In genomic region chr13:32048816-32049215, GRCh38 we compare ENCODE assay signal across 1 cellular context.
TF ChIP-seq lines count a peak whose summit lies in the region.

No MANE protein-coding gene starts in this region.

TF ChIP-seq in HepG2, 621 proteins besides CTCF, POLR2A, EP300 and RAD21:
- TF ChIP-seq MLX (CRISPR knock-in tag; IDR thresholded peaks at IDR 0.05) (0 out of 2 replicates have a peak, but pooled peaks have one; percentile 18), ZNF317 (CRISPR knock-in tag; IDR thresholded peaks at IDR 0.05) (no peak), ZNF792 (CRISPR knock-in tag; IDR thresholded peaks at IDR 0.05) (0 out of 2 replicates have a peak, but pooled peaks have one; percentile 32), MIXL1 (CRISPR knock-in tag; IDR thresholded peaks at IDR 0.05) (0 out of 2 replicates have a peak, but pooled peaks have one; percentile 17), THAP11 (CRISPR knock-in tag; IDR thresholded peaks at IDR 0.05) (no peak), FOSL2 (CRISPR knock-in tag; IDR thresholded peaks at IDR 0.05) (peak; percentile 72), SOX13 (IDR thresholded peaks at IDR 0.05) (no peak), SOX13 (CRISPR knock-in tag; conservative IDR thresholded peaks at IDR 0.05 in 1 of 2, IDR thresholded peaks at IDR 0.05 in 1 of 2) (peak in 1 of 2 experiments; percentile 7; a peak in 1 of 4 replicates), NFE2 (CRISPR knock-in tag; IDR thresholded peaks at IDR 0.05) (0 out of 2 replicates have a peak, but pooled peaks have one; percentile 33), JUNB (CRISPR knock-in tag; IDR thresholded peaks at IDR 0.05; ENCODE audit: borderline replicate concordance) (0 out of 2 replicates have a peak, but pooled peaks have one; percentile 32), ETV5 (CRISPR knock-in tag; IDR thresholded peaks at IDR 0.05; ENCODE audit: borderline replicate concordance) (peak; percentile 60; the same call in 1 of the 2 replicates), FOXA3 (CRISPR knock-in tag; IDR thresholded peaks at IDR 0.05) (peak; percentile 29; the same call in 1 of the 2 replicates), ZNF709 (CRISPR knock-in tag; IDR thresholded peaks at IDR 0.05) (no peak), MZF1 (CRISPR knock-in tag; IDR thresholded peaks at IDR 0.05; ENCODE audit: borderline replicate concordance) (no peak), HMG20A (CRISPR knock-in tag; IDR thresholded peaks at IDR 0.05; ENCODE audit: borderline replicate concordance) (peak; percentile 16; the same call in 1 of the 2 replicates)
- TF ChIP-seq, protein P1, sequence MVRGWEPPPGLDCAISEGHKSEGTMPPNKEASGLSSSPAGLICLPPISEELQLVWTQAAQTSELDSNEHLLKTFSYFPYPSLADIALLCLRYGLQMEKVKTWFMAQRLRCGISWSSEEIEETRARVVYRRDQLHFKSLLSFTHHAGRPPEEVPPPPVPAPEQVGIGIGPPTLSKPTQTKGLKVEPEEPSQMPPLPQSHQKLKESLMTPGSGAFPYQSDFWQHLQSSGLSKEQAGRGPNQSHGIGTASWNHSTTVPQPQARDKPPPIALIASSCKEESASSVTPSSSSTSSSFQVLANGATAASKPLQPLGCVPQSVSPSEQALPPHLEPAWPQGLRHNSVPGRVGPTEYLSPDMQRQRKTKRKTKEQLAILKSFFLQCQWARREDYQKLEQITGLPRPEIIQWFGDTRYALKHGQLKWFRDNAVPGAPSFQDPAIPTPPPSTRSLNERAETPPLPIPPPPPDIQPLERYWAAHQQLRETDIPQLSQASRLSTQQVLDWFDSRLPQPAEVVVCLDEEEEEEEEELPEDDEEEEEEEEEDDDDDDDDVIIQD (CRISPR knock-in tag; IDR thresholded peaks at IDR 0.05; ENCODE audit: low read depth): no peak
- TF ChIP-seq, protein P2, sequence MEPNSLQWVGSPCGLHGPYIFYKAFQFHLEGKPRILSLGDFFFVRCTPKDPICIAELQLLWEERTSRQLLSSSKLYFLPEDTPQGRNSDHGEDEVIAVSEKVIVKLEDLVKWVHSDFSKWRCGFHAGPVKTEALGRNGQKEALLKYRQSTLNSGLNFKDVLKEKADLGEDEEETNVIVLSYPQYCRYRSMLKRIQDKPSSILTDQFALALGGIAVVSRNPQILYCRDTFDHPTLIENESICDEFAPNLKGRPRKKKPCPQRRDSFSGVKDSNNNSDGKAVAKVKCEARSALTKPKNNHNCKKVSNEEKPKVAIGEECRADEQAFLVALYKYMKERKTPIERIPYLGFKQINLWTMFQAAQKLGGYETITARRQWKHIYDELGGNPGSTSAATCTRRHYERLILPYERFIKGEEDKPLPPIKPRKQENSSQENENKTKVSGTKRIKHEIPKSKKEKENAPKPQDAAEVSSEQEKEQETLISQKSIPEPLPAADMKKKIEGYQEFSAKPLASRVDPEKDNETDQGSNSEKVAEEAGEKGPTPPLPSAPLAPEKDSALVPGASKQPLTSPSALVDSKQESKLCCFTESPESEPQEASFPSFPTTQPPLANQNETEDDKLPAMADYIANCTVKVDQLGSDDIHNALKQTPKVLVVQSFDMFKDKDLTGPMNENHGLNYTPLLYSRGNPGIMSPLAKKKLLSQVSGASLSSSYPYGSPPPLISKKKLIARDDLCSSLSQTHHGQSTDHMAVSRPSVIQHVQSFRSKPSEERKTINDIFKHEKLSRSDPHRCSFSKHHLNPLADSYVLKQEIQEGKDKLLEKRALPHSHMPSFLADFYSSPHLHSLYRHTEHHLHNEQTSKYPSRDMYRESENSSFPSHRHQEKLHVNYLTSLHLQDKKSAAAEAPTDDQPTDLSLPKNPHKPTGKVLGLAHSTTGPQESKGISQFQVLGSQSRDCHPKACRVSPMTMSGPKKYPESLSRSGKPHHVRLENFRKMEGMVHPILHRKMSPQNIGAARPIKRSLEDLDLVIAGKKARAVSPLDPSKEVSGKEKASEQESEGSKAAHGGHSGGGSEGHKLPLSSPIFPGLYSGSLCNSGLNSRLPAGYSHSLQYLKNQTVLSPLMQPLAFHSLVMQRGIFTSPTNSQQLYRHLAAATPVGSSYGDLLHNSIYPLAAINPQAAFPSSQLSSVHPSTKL (CRISPR knock-in tag; IDR thresholded peaks at IDR 0.05): peak; percentile 47
